Comparison of ENCODE assay signal across 8 cellular contexts in the genomic region with DNA sequence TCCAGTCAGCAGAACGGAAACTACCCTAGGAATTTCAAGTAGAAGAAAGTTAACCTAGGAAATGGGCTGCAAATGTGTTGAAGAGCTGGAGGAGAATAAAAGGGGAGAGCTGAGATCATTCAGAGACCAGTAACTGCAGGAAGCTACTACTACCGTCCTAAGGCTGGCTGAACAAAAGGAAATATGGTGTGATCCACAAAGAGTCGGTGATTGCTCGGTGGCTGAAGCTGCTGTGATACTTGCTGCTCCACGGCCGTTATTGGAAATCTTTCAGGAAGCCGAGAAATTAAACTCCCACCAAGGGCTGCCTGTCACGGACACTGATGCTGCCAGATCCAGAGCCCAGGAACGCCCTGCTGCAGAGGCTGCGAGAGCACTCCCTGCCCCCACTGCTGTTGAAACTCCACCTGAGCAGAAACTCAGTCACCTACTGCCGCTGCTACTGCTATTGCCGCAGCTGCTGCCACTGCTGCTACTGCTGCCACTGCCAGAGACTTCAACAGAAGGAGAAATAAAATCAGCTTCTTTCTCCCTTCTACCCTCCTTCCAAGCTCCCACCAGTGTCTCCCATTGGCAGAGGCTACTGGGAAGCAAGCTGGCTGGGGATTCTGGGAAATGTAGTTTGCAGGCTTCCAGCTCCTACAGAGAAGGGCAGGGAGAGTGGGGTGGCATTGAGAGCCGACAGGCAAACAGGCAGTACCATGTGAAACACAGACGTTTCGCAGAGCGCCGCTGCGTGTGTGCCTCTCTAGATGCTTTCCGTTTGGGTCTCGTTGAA.
DNase-seq lines count a peak whose midpoint lies in the region; ATAC-seq, FAIRE-seq and TF ChIP-seq lines count a peak whose summit lies in the region.

No MANE protein-coding gene starts in this region.

- no peak for FAIRE-seq in A549 (lab: Jason Lieb, UNC)

- no peak for TF ChIP-seq RAD21 in A549 (conservative IDR thresholded peaks at IDR 0.05 in 1 of 2, IDR thresholded peaks at IDR 0.05 in 1 of 2)

- H3K9me3 Mint-ChIP-seq in activated CD4-positive, alpha-beta T cell treated with anti-CD3 and anti-CD28 coated beads, Interleukin-2, amount 10 ng/mL, durations not matched to agents 24 days and 14 days: no peaks in the 10 kb centered on the region

- peak overlapping the region; percentile 78 for H3K27ac Mint-ChIP-seq in activated CD4-positive, alpha-beta T cell treated with anti-CD3 and anti-CD28 coated beads, Interleukin-2, amount 10 ng/mL, durations not matched to agents 24 days and 14 days

- no peaks in the 10 kb centered on the region for H3K27me3 ChIP-seq in duodenal mucosa (ENCODE audit: control insufficient read depth in 1 of 2, insufficient read depth in 2 of 2, low read length in 2 of 2)

- CTCF ChIA-PET in A549 (lab: Yijun Ruan, JAX): interaction anchor here (2.3 kb wide), 1 partner anchor 16 kb away, joined by 5 read pairs; no protein-coding TSS in a partner anchor

- peak overlapping the region; percentile 58 for H3K4me2 ChIP-seq in A549

- H3K4me1 ChIP-seq in A549: peaks cover 8% of the 10 kb centered on the region; the same call in 2 of the 3 replicates
- peaks cover 60 to 64% of the 10 kb centered on the region in 2 donors for H3K4me1 ChIP-seq in duodenal mucosa (ENCODE audit: control insufficient read depth in 1 of 2, insufficient read depth in 2 of 2, low read length in 2 of 2)

- TF ChIP-seq CTCF in A549 (IDR thresholded peaks at IDR 0.05): no peak

- intact Hi-C loops in activated CD4-positive, alpha-beta T cell treated with anti-CD3 and anti-CD28 coated beads, Interleukin-2, amount 10 ng/mL, durations not matched to agents 24 days and 14 days (cut with micrococcal nuclease): no loop called here

- peak overlapping the region; percentile 43 to 87 for H3K27ac ChIP-seq in A549
- peak overlapping the region; percentile 74 for H3K27ac ChIP-seq in duodenal mucosa (ENCODE audit: low read depth, low read length)

- WGBS in A549 (ENCODE audit: missing lambda C conversion rate): 5% methylated on average over 19 of the region's 20 CpGs

- H3K36me3 ChIP-seq in duodenal mucosa (ENCODE audit: control insufficient read depth in 1 of 2, insufficient read depth in 2 of 2, low read length in 2 of 2): no peaks in the 10 kb centered on the region

- no peak for TF ChIP-seq EP300 in A549 (IDR thresholded peaks at IDR 0.05)

- no peaks in the 10 kb centered on the region for H3K36me3 Mint-ChIP-seq in activated CD4-positive, alpha-beta T cell treated with anti-CD3 and anti-CD28 coated beads, Interleukin-2, amount 10 ng/mL, durations not matched to agents 24 days and 14 days (ENCODE audit: low read depth)

- H3K27me3 Mint-ChIP-seq in activated CD4-positive, alpha-beta T cell treated with anti-CD3 and anti-CD28 coated beads, Interleukin-2, amount 10 ng/mL, durations not matched to agents 24 days and 14 days: no peaks in the 10 kb centered on the region

- TF ChIP-seq POLR2A in A549 (IDR thresholded peaks at IDR 0.05; ENCODE audit: low read length) (no peak), GM18526 (IDR thresholded peaks at IDR 0.05; ENCODE audit: extremely low read depth, insufficient read length) (peak; percentile 67)

- ATAC-seq in A549 (peak; percentile 100), HG03135 (IDR thresholded peaks at IDR 0.05; ENCODE audit: unreplicated experiment) (peak; percentile 49), left lobe of liver (peak; percentile 67)

- POLR2A ChIA-PET in A549 (lab: Yijun Ruan, JAX): interaction anchor here (1.1 kb wide), 1 partner anchor 194 kb away, joined by 3 read pairs; no protein-coding TSS in a partner anchor

- DNase-seq in A549 (ENCODE audit: low read depth in 1 of 2, low spot score in 1 of 2) (peak; percentile 63 to 89), NCI-H345 (lab: John Stamatoyannopoulos, UW) (peak; percentile 79), left lobe of liver (ENCODE audit: low spot score) (peak; percentile 79)
- DNase-seq in activated CD4-positive, alpha-beta T cell treated with anti-CD3 and anti-CD28 coated beads, Interleukin-2, amount 10 ng/mL, durations not matched to agents 24 days and 14 days: peak; percentile 82
- peak; percentile 39 for DNase-seq in stimulated activated CD4-positive, alpha-beta T cell treated with anti-CD3 and anti-CD28 coated beads, Interleukin-4, amount 100 ng/mL, for 1 hour

- peak overlapping the region; percentile 66 to 88 for H3K9ac ChIP-seq in duodenal mucosa (ENCODE audit: low read depth in 1 of 2, low read length in 2 of 2)

- H3K9me3 ChIP-seq in A549 (no peaks in the 10 kb centered on the region), duodenal mucosa (ENCODE audit: control insufficient read depth in 1 of 2, low read length in 2 of 2) (no peaks in the 10 kb centered on the region)

- peak overlapping the region; percentile 83 for H3K4me3 Mint-ChIP-seq in activated CD4-positive, alpha-beta T cell treated with anti-CD3 and anti-CD28 coated beads, Interleukin-2, amount 10 ng/mL, durations not matched to agents 24 days and 14 days

- peak overlapping the region; percentile 47 for H3K4me3 ChIP-seq in A549
- peak overlapping the region; percentile 73 to 91 for H3K4me3 ChIP-seq in duodenal mucosa (ENCODE audit: low read depth in 1 of 2, low read length in 2 of 2)

- H3K4me1 Mint-ChIP-seq in activated CD4-positive, alpha-beta T cell treated with anti-CD3 and anti-CD28 coated beads, Interleukin-2, amount 10 ng/mL, durations not matched to agents 24 days and 14 days: peaks cover 28% of the 10 kb centered on the region

TF ChIP-seq in A549, 52 proteins besides CTCF, POLR2A, EP300 and RAD21:
- no peak for TF ChIP-seq SREBF2 (IDR thresholded peaks at IDR 0.05)
- TF ChIP-seq ZSCAN20 (CRISPR knock-in tag; IDR thresholded peaks at IDR 0.05): no peak
- TF ChIP-seq FOXS1 (CRISPR knock-in tag; IDR thresholded peaks at IDR 0.05): no peak
- TF ChIP-seq, protein P1, sequence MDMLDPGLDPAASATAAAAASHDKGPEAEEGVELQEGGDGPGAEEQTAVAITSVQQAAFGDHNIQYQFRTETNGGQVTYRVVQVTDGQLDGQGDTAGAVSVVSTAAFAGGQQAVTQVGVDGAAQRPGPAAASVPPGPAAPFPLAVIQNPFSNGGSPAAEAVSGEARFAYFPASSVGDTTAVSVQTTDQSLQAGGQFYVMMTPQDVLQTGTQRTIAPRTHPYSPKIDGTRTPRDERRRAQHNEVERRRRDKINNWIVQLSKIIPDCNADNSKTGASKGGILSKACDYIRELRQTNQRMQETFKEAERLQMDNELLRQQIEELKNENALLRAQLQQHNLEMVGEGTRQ (IDR thresholded peaks at IDR 0.05): no peak
- TF ChIP-seq, protein P2, sequence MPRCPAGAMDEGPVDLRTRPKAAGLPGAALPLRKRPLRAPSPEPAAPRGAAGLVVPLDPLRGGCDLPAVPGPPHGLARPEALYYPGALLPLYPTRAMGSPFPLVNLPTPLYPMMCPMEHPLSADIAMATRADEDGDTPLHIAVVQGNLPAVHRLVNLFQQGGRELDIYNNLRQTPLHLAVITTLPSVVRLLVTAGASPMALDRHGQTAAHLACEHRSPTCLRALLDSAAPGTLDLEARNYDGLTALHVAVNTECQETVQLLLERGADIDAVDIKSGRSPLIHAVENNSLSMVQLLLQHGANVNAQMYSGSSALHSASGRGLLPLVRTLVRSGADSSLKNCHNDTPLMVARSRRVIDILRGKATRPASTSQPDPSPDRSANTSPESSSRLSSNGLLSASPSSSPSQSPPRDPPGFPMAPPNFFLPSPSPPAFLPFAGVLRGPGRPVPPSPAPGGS (IDR thresholded peaks at IDR 0.05): no peak
- no peak for TF ChIP-seq CEBPB (IDR thresholded peaks at IDR 0.05)
- TF ChIP-seq POLR2AphosphoS2 (conservative IDR thresholded peaks at IDR 0.05; ENCODE audit: low read length): no peak
- TF ChIP-seq GATA3 (IDR thresholded peaks at IDR 0.05; ENCODE audit: borderline replicate concordance): no peak
- TF ChIP-seq CHD2 (IDR thresholded peaks at IDR 0.05; ENCODE audit: low read length, partially characterized antibody): no peak
- TF ChIP-seq, protein P3, sequence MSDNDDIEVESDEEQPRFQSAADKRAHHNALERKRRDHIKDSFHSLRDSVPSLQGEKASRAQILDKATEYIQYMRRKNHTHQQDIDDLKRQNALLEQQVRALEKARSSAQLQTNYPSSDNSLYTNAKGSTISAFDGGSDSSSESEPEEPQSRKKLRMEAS (IDR thresholded peaks at IDR 0.05): no peak
- TF ChIP-seq ZC3H11A (IDR thresholded peaks at IDR 0.05): no peak

Comparison
In these comparisons a context has a peak if more than half of its experiments do, and no peak if none do; other contexts are left out.
1. Peak in every context shown above with its lines: DNase-seq, ATAC-seq, H3K4me3 ChIP-seq and H3K27ac ChIP-seq.
2. ATAC-seq: peak in every context shown above with its lines; median percentile 100 in A549; 67 in left lobe of liver; 49 in HG03135.